ENCODE assay signal across 20 cellular contexts in genomic region chr2:190417045-190417842, GRCh38. TPM values are rescaled to one million over a fixed set of nuclear protein-coding genes. Genes with fewer than 3 reads are reported as not detected.
DNase-seq lines count a peak whose midpoint lies in the region; ATAC-seq and TF ChIP-seq lines count a peak whose summit lies in the region.
"Had no signal": no experiment of that assay in that cellular context is flagged by ENCODE, and none has a peak within 500 bp of the region (broad histone marks: within the 10 kb centered on the region; RNA-seq: fewer than 3 reads in every experiment).

No MANE protein-coding gene starts in this region.

- TF ChIP-seq CTCF in activated CD8-positive, alpha-beta T cell treated with anti-CD3 and anti-CD28 coated beads for 36 hours (IDR thresholded peaks at IDR 0.05), result no peak

- H3K27ac Mint-ChIP-seq in activated CD8-positive, alpha-beta T cell treated with anti-CD3 and anti-CD28 coated beads for 36 hours, result peak overlapping the region; percentile 91
- no peak overlapping the region for H3K27ac Mint-ChIP-seq in activated CD8-positive, alpha-beta T cell treated with anti-CD3 and anti-CD28 coated beads, Interleukin-2, amount 10 ng/mL, durations not matched to agents 7 days and 5 days
- H3K27ac Mint-ChIP-seq in T-cell, result peak overlapping the region; percentile 76 to 89
- H3K27ac Mint-ChIP-seq: activated CD8-positive, alpha-beta memory T cell treated with anti-CD3 and anti-CD28 coated beads, Interleukin-2, amount 10 ng/mL, durations not matched to agents 7 days and 5 days; endodermal cell had no signal

- H3K4me3 Mint-ChIP-seq in activated CD8-positive, alpha-beta T cell treated with anti-CD3 and anti-CD28 coated beads for 36 hours, result no peak overlapping the region
- no peak overlapping the region for H3K4me3 Mint-ChIP-seq in activated CD8-positive, alpha-beta T cell treated with anti-CD3 and anti-CD28 coated beads, Interleukin-2, amount 10 ng/mL, durations not matched to agents 7 days and 5 days
- no peak overlapping the region for H3K4me3 Mint-ChIP-seq in T-cell
- H3K4me3 Mint-ChIP-seq: activated B cell treated with CpG ODN at 0.5 μM for 24 hours; activated CD8-positive, alpha-beta memory T cell treated with anti-CD3 and anti-CD28 coated beads, Interleukin-2, amount 10 ng/mL, durations not matched to agents 7 days and 5 days; brain; CD14-positive monocyte; endodermal cell; neural crest cell had no signal

- no peak for DNase-seq in activated CD8-positive, alpha-beta T cell treated with anti-CD3 and anti-CD28 coated beads for 36 hours
- DNase-seq in activated CD8-positive, alpha-beta T cell treated with anti-CD3 and anti-CD28 coated beads, Interleukin-2, amount 10 ng/mL, durations not matched to agents 7 days and 5 days, result no peak
- DNase-seq in T-cell (no peak), cerebellum (ENCODE audit: low spot score) (peak; percentile 27), sciatic nerve (ENCODE audit: low spot score) (no peak), SKM-1 (lab: John Stamatoyannopoulos, UW; ENCODE audit: unreplicated experiment) (no peak), NCI-H748 treated with DMSO at 0.1 percent for 48 hours (lab: John Stamatoyannopoulos, UW) (no peak), NCI-H1092 treated with DMSO at 0.1 percent for 48 hours (lab: John Stamatoyannopoulos, UW) (no peak)
- DNase-seq: activated B cell treated with CpG ODN at 0.5 μM for 24 hours; activated CD8-positive, alpha-beta memory T cell treated with anti-CD3 and anti-CD28 coated beads, Interleukin-2, amount 10 ng/mL, durations not matched to agents 7 days and 5 days; activated gamma-delta T cell; endodermal cell; HCEC 1CT; mesenchymal stem cell; NK-92 treated with Interleukin-12 subunit alpha and Interleukin-12 subunit beta, amount 100 ng/mL, for 24 hours; stimulated activated naive CD4-positive, alpha-beta T cell treated with Interleukin-2 at 50 U/mL for 16 hours; uterus had no signal

- no peaks in the 10 kb centered on the region for H3K27me3 Mint-ChIP-seq in activated CD8-positive, alpha-beta T cell treated with anti-CD3 and anti-CD28 coated beads for 36 hours
- no peaks in the 10 kb centered on the region for H3K27me3 Mint-ChIP-seq in activated CD8-positive, alpha-beta T cell treated with anti-CD3 and anti-CD28 coated beads, Interleukin-2, amount 10 ng/mL, durations not matched to agents 7 days and 5 days (ENCODE audit: low read depth)
- H3K27me3 Mint-ChIP-seq in T-cell, result no peaks in the 10 kb centered on the region
- H3K27me3 Mint-ChIP-seq: activated B cell treated with CpG ODN at 0.5 μM for 24 hours; activated CD8-positive, alpha-beta memory T cell treated with anti-CD3 and anti-CD28 coated beads, Interleukin-2, amount 10 ng/mL, durations not matched to agents 7 days and 5 days had no signal

- peaks cover 27% of the 10 kb centered on the region for H3K36me3 Mint-ChIP-seq in activated CD8-positive, alpha-beta T cell treated with anti-CD3 and anti-CD28 coated beads for 36 hours (ENCODE audit: low read depth)
- peaks cover 39% of the 10 kb centered on the region for H3K36me3 Mint-ChIP-seq in activated CD8-positive, alpha-beta T cell treated with anti-CD3 and anti-CD28 coated beads, Interleukin-2, amount 10 ng/mL, durations not matched to agents 7 days and 5 days (ENCODE audit: low read depth)
- peaks cover 42% of the 10 kb centered on the region for H3K36me3 Mint-ChIP-seq in T-cell
- H3K36me3 Mint-ChIP-seq: brain had no signal

- POLR2A ChIA-PET in activated CD8-positive, alpha-beta T cell treated with anti-CD3 and anti-CD28 coated beads for 36 hours (lab: Charles Lee), result interaction anchor here (2.0 kb wide), 1 partner anchor 10 kb away, joined by 10 read pairs; no protein-coding TSS in a partner anchor
- POLR2A ChIA-PET in activated CD8-positive, alpha-beta T cell treated with anti-CD3 and anti-CD28 coated beads, Interleukin-2, amount 10 ng/mL, durations not matched to agents 7 days and 5 days (lab: Charles Lee), result interaction anchor here (2.1 kb wide), 1 partner anchor 10 kb away, joined by 10 read pairs; no protein-coding TSS in a partner anchor
- POLR2A ChIA-PET in T-cell (lab: Charles Lee), result no interaction called here

- H3K4me1 Mint-ChIP-seq in activated CD8-positive, alpha-beta T cell treated with anti-CD3 and anti-CD28 coated beads for 36 hours (ENCODE audit: low read depth), result peaks cover 71% of the 10 kb centered on the region
- H3K4me1 Mint-ChIP-seq in activated CD8-positive, alpha-beta T cell treated with anti-CD3 and anti-CD28 coated beads, Interleukin-2, amount 10 ng/mL, durations not matched to agents 7 days and 5 days (ENCODE audit: low read depth), result peaks cover 38% of the 10 kb centered on the region
- H3K4me1 Mint-ChIP-seq in T-cell, result peaks cover 88 to 93% (median 88%) of the 10 kb centered on the region in 3 donors
- H3K4me1 Mint-ChIP-seq: neural crest cell had no signal

- H3K9me3 Mint-ChIP-seq in activated CD8-positive, alpha-beta T cell treated with anti-CD3 and anti-CD28 coated beads for 36 hours, result no peaks in the 10 kb centered on the region
- no peaks in the 10 kb centered on the region for H3K9me3 Mint-ChIP-seq in activated CD8-positive, alpha-beta T cell treated with anti-CD3 and anti-CD28 coated beads, Interleukin-2, amount 10 ng/mL, durations not matched to agents 7 days and 5 days (ENCODE audit: insufficient read depth)
- no peaks in the 10 kb centered on the region for H3K9me3 Mint-ChIP-seq in T-cell
- H3K9me3 Mint-ChIP-seq: activated B cell treated with CpG ODN at 0.5 μM for 24 hours, brain, CD14-positive monocyte, endodermal cell, neural crest cell had no signal

- CTCF ChIA-PET in activated CD8-positive, alpha-beta T cell treated with anti-CD3 and anti-CD28 coated beads for 36 hours (lab: Charles Lee), result interaction anchor here (1.0 to 1.7 kb wide), 2 partner anchors 10 kb away, joined by 4 to 5 read pairs; no protein-coding TSS in a partner anchor
- CTCF ChIA-PET in activated CD8-positive, alpha-beta T cell treated with anti-CD3 and anti-CD28 coated beads, Interleukin-2, amount 10 ng/mL, durations not matched to agents 7 days and 5 days (lab: Charles Lee), result interaction anchor here (1.1 to 1.4 kb wide), 2 partner anchors 10 to 98 kb away, joined by 3 to 6 read pairs; partner anchors contain the start of gene HIBCH
- CTCF ChIA-PET in T-cell (lab: Charles Lee), result no interaction called here

- ATAC-seq in activated CD8-positive, alpha-beta T cell treated with anti-CD3 and anti-CD28 coated beads for 36 hours, result no peak
- ATAC-seq in activated CD8-positive, alpha-beta T cell treated with anti-CD3 and anti-CD28 coated beads, Interleukin-2, amount 10 ng/mL, durations not matched to agents 7 days and 5 days, result no peak
- ATAC-seq in T-cell (replicated peaks in 1 of 4) (no peak), sciatic nerve (peak; percentile 53)

- intact Hi-C loops in activated CD8-positive, alpha-beta T cell treated with anti-CD3 and anti-CD28 coated beads for 36 hours (cut with micrococcal nuclease), result loop anchor here (10.0 kb wide), 1 partner anchor 98 kb away; no protein-coding TSS in a partner anchor
- intact Hi-C loops in sciatic nerve (cut with DNase I), result no loop called here

RNA-seq across cellular contexts. Expression of gene MFSD6, which starts 9.1 kb away (rescaled TPM):
- total RNA-seq in activated CD8-positive, alpha-beta T cell treated with anti-CD3 and anti-CD28 coated beads for 36 hours, result 10 to 100 TPM; 31.5 to 32.8 TPM
- 10 to 100 TPM; 51.8 to 53.2 TPM for total RNA-seq in activated CD8-positive, alpha-beta T cell treated with anti-CD3 and anti-CD28 coated beads, Interleukin-2, amount 10 ng/mL, durations not matched to agents 7 days and 5 days
- total RNA-seq in T-cell, result 10 to 100 TPM; 42.3 to 47.4 (median 44.4) TPM
- total RNA-seq in cerebellum, result 41.2 TPM
- 47.5 TPM for total RNA-seq in sciatic nerve

Comparison
In these comparisons a context has a peak if more than half of its experiments do, and no peak if none do; other contexts are left out.
1. CTCF ChIA-PET loops: an anchor here in activated CD8-positive, alpha-beta T cell treated with anti-CD3 and anti-CD28 coated beads for 36 hours (1.0 to 1.7 kb wide) and activated CD8-positive, alpha-beta T cell treated with anti-CD3 and anti-CD28 coated beads, Interleukin-2, amount 10 ng/mL, durations not matched to agents 7 days and 5 days (1.1 to 1.4 kb wide); none called in T-cell.
2. POLR2A ChIA-PET loops: an anchor here in activated CD8-positive, alpha-beta T cell treated with anti-CD3 and anti-CD28 coated beads for 36 hours (2.0 kb wide) and activated CD8-positive, alpha-beta T cell treated with anti-CD3 and anti-CD28 coated beads, Interleukin-2, amount 10 ng/mL, durations not matched to agents 7 days and 5 days (2.1 kb wide); none called in T-cell.